1 cellular context compared by ENCODE assay signal in genomic region chr22:41237036-41237706, GRCh38.
TF ChIP-seq lines count a peak whose summit lies in the region.

No MANE protein-coding gene starts in this region.

TF ChIP-seq in WTC11, 78 proteins besides CTCF, POLR2A, EP300 and RAD21 (continued from another document):
- TF ChIP-seq, protein P1, sequence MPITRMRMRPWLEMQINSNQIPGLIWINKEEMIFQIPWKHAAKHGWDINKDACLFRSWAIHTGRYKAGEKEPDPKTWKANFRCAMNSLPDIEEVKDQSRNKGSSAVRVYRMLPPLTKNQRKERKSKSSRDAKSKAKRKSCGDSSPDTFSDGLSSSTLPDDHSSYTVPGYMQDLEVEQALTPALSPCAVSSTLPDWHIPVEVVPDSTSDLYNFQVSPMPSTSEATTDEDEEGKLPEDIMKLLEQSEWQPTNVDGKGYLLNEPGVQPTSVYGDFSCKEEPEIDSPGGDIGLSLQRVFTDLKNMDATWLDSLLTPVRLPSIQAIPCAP (CRISPR knock-in tag; IDR thresholded peaks at IDR 0.05): no peak
- TF ChIP-seq GABPB1 (CRISPR knock-in tag; IDR thresholded peaks at IDR 0.05): no peak
- TF ChIP-seq ATF3 (CRISPR knock-in tag; conservative IDR thresholded peaks at IDR 0.05): 0 out of 2 replicates have a peak, but pooled peaks have one; percentile 6
- no peak; the same call in 1 of the 2 replicates for TF ChIP-seq USF2 (CRISPR knock-in tag; IDR thresholded peaks at IDR 0.05)
- TF ChIP-seq, protein P2, sequence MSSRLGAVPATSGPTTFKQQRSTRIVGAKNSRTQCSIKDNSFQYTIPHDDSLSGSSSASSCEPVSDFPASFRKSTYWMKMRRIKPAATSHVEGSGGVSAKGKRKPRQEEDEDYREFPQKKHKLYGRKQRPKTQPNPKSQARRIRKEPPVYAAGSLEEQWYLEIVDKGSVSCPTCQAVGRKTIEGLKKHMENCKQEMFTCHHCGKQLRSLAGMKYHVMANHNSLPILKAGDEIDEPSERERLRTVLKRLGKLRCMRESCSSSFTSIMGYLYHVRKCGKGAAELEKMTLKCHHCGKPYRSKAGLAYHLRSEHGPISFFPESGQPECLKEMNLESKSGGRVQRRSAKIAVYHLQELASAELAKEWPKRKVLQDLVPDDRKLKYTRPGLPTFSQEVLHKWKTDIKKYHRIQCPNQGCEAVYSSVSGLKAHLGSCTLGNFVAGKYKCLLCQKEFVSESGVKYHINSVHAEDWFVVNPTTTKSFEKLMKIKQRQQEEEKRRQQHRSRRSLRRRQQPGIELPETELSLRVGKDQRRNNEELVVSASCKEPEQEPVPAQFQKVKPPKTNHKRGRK (CRISPR knock-in tag; IDR thresholded peaks at IDR 0.05; ENCODE audit: borderline replicate concordance): no peak
- no peak for TF ChIP-seq NFATC4 (CRISPR knock-in tag; IDR thresholded peaks at IDR 0.05)
- TF ChIP-seq ZNF416 (CRISPR knock-in tag; IDR thresholded peaks at IDR 0.05): no peak
